ENCODE assay signal across 15 cellular contexts in genomic region chr12:82919365-82920054, GRCh38.
DNase-seq lines count a peak whose midpoint lies in the region; ATAC-seq and TF ChIP-seq lines count a peak whose summit lies in the region.
"Had no signal": no experiment of that assay in that cellular context is flagged by ENCODE, and none has a peak within 500 bp of the region (broad histone marks: within the 10 kb centered on the region; RNA-seq: fewer than 3 reads in every experiment).

No MANE protein-coding gene starts in this region.

- H3K36me3 Mint-ChIP-seq in dendritic cell treated with granulocyte-macrophage colony-stimulating factor and Interleukin-4, amounts not matched to agents 40 ng/mL and 50 ng/mL, for 4 days (ENCODE audit: low read depth) = peaks cover 6% of the 10 kb centered on the region
- H3K36me3 Mint-ChIP-seq in effector memory CD8-positive, alpha-beta T cell (ENCODE audit: insufficient read depth) = no peaks in the 10 kb centered on the region

- H3F3A ChIP-seq in SK-N-SH (replicated peaks; ENCODE audit: insufficient read depth) = no peaks in the 10 kb centered on the region

- WGBS in SK-N-SH (ENCODE audit: low lambda C conversion rate) = 85% methylated on average over 7 of the region's 7 CpGs

- CTCF ChIA-PET in SK-N-SH (lab: Yijun Ruan, JAX) = no interaction called here

- H3K4me2 ChIP-seq in SK-N-SH = no peak overlapping the region

- H3K36me3 ChIP-seq in HAP-1 (replicated peaks) (no peaks in the 10 kb centered on the region), SK-N-SH (replicated peaks in 1 of 2; ENCODE audit: control insufficient read depth in 1 of 2, insufficient read depth in 2 of 2, low read length in 1 of 2) (no peaks in the 10 kb centered on the region), upper lobe of right lung (no peaks in the 10 kb centered on the region)

- no peaks in the 10 kb centered on the region for H3K9me2 ChIP-seq in SK-N-SH

- H3K9ac ChIP-seq in SK-N-SH = no peak overlapping the region

- no peak overlapping the region for H2AFZ ChIP-seq in SK-N-SH (ENCODE audit: low read depth)

- ATAC-seq in upper lobe of right lung = peak; percentile 19
- ATAC-seq in effector memory CD8-positive, alpha-beta T cell (replicated peaks) = no peak
- ATAC-seq: HepG2 had no signal

- intact Hi-C loops in dendritic cell treated with granulocyte-macrophage colony-stimulating factor and Interleukin-4, amounts not matched to agents 40 ng/mL and 50 ng/mL, for 4 days (cut with micrococcal nuclease) = no loop called here
- intact Hi-C loops in upper lobe of right lung (cut with DNase I) = no loop called here

- no peak for TF ChIP-seq CTCF in SK-N-SH (IDR thresholded peaks at IDR 0.05)
- TF ChIP-seq CTCF in upper lobe of right lung (IDR thresholded peaks at IDR 0.05) = no peak

- no peaks in the 10 kb centered on the region for H3K79me2 ChIP-seq in SK-N-SH (ENCODE audit: insufficient read depth)

- H3K9me3 Mint-ChIP-seq in dendritic cell treated with granulocyte-macrophage colony-stimulating factor and Interleukin-4, amounts not matched to agents 40 ng/mL and 50 ng/mL, for 4 days = no peaks in the 10 kb centered on the region
- H3K9me3 Mint-ChIP-seq in effector memory CD8-positive, alpha-beta T cell = no peaks in the 10 kb centered on the region
- H3K9me3 Mint-ChIP-seq: CD4-positive, alpha-beta T cell had no signal

- no peak overlapping the region for H3K4me3 ChIP-seq in HAP-1
- no peak overlapping the region for H3K4me3 ChIP-seq in SK-N-SH (ENCODE audit: low read depth in 2 of 2, low read length in 1 of 2)
- H3K4me3 ChIP-seq in upper lobe of right lung = no peak overlapping the region

- peaks cover 10% of the 10 kb centered on the region for H3K4me1 ChIP-seq in HAP-1
- H3K4me1 ChIP-seq in SK-N-SH (ENCODE audit: control insufficient read depth in 1 of 2, insufficient read depth in 2 of 2, low read depth in 1 of 2, low read length in 1 of 2) = peaks cover 0 to 4% of the 10 kb centered on the region in 2 experiments; a peak in 1 of 4 replicates
- H3K4me1 ChIP-seq in upper lobe of right lung = no peaks in the 10 kb centered on the region

- in situ Hi-C loops in HAP-1 (cut with MboI; ENCODE audit: low sequenced_read_pairs) = no loop called here

- no peaks in the 10 kb centered on the region for H3K27me3 ChIP-seq in HAP-1 (ENCODE audit: low read depth)
- H3K27me3 ChIP-seq in SK-N-SH (ENCODE audit: insufficient read depth) = no peaks in the 10 kb centered on the region
- H3K27me3 ChIP-seq in upper lobe of right lung = no peaks in the 10 kb centered on the region

- H3K4me3 Mint-ChIP-seq in dendritic cell treated with granulocyte-macrophage colony-stimulating factor and Interleukin-4, amounts not matched to agents 40 ng/mL and 50 ng/mL, for 4 days = no peak overlapping the region
- no peak overlapping the region for H3K4me3 Mint-ChIP-seq in effector memory CD8-positive, alpha-beta T cell
- H3K4me3 Mint-ChIP-seq: B cell; CD4-positive, alpha-beta T cell had no signal

- H3K27ac ChIP-seq in SK-N-SH (ENCODE audit: low read depth in 2 of 2, low read length in 1 of 2) = no peak overlapping the region
- no peak overlapping the region for H3K27ac ChIP-seq in upper lobe of right lung

- H3K27ac Mint-ChIP-seq in dendritic cell treated with granulocyte-macrophage colony-stimulating factor and Interleukin-4, amounts not matched to agents 40 ng/mL and 50 ng/mL, for 4 days = peak overlapping the region; percentile 24
- no peak overlapping the region for H3K27ac Mint-ChIP-seq in effector memory CD8-positive, alpha-beta T cell
- H3K27ac Mint-ChIP-seq: B cell; CD4-positive, alpha-beta T cell had no signal

- no peaks in the 10 kb centered on the region for H3K4me1 Mint-ChIP-seq in dendritic cell treated with granulocyte-macrophage colony-stimulating factor and Interleukin-4, amounts not matched to agents 40 ng/mL and 50 ng/mL, for 4 days (ENCODE audit: low read depth)
- no peaks in the 10 kb centered on the region for H3K4me1 Mint-ChIP-seq in effector memory CD8-positive, alpha-beta T cell (ENCODE audit: low read depth in 2 of 2)
- H3K4me1 Mint-ChIP-seq: B cell had no signal

- no peaks in the 10 kb centered on the region for H3K27me3 Mint-ChIP-seq in dendritic cell treated with granulocyte-macrophage colony-stimulating factor and Interleukin-4, amounts not matched to agents 40 ng/mL and 50 ng/mL, for 4 days
- H3K27me3 Mint-ChIP-seq in effector memory CD8-positive, alpha-beta T cell = no peaks in the 10 kb centered on the region
- H3K27me3 Mint-ChIP-seq: B cell; CD4-positive, alpha-beta T cell had no signal

- H3K9me3 ChIP-seq in HAP-1 = no peaks in the 10 kb centered on the region
- H3K9me3 ChIP-seq in SK-N-SH = no peaks in the 10 kb centered on the region
- no peaks in the 10 kb centered on the region for H3K9me3 ChIP-seq in upper lobe of right lung

- TF ChIP-seq EP300 in SK-N-SH (IDR thresholded peaks at IDR 0.05; ENCODE audit: borderline replicate concordance in 1 of 2, low read depth in 1 of 2, low read length in 1 of 2) = peak in 1 of 2 experiments; percentile 48; a peak in 1 of 4 replicates

- no peaks in the 10 kb centered on the region for H4K20me1 ChIP-seq in SK-N-SH (ENCODE audit: insufficient read depth)

- no peak; the same call in 1 of the 2 replicates for TF ChIP-seq RAD21 in SK-N-SH (IDR thresholded peaks at IDR 0.05; ENCODE audit: low read length)

- POLR2A ChIA-PET in SK-N-SH (lab: Yijun Ruan, JAX) = no interaction called here

- DNase-seq in HAP-1 (ENCODE audit: low spot score in 2 of 2) = peak; percentile 60 to 67
- peak; percentile 42 for DNase-seq in SK-N-SH
- DNase-seq in upper lobe of right lung = no peak
- no peak for DNase-seq in effector memory CD8-positive, alpha-beta T cell
- no peak for DNase-seq in inferior parietal cortex (ENCODE audit: extremely low spot score)
- no peak for DNase-seq in OCI-M1 (lab: John Stamatoyannopoulos, UW)
- DNase-seq: C1 segment of cervical spinal cord; CD4-positive, alpha-beta T cell; DMS79 treated with DMSO at 0.1 percent for 48 hours; EL; GDM1; HCEC 1CT had no signal

TF ChIP-seq in SK-N-SH, 30 proteins besides CTCF, POLR2A, EP300 and RAD21:
- TF ChIP-seq USF2 (IDR thresholded peaks at IDR 0.05; ENCODE audit: borderline replicate concordance, low read depth, low read length) (no peak), TEAD4 (IDR thresholded peaks at IDR 0.05; ENCODE audit: borderline replicate concordance, insufficient read depth) (no peak), RFX5 (IDR thresholded peaks at IDR 0.05; ENCODE audit: low read length) (no peak), CHD2 (IDR thresholded peaks at IDR 0.05; ENCODE audit: low read length, partially characterized antibody) (no peak), GATA2 (CRISPR knock-in tag; IDR thresholded peaks at IDR 0.05) (peak; percentile 80), FOSL2 (IDR thresholded peaks at IDR 0.05; ENCODE audit: borderline replicate concordance, low read depth) (no peak), RCOR1 (IDR thresholded peaks at IDR 0.05; ENCODE audit: low read length) (peak; percentile 65; the same call in 1 of the 2 replicates), SMC3 (IDR thresholded peaks at IDR 0.05; ENCODE audit: low read depth, low read length) (no peak)
TF ChIP-seq in SK-N-SH: peak in this region for 2.

Comparison
In these comparisons a context has a peak if more than half of its experiments do, and no peak if none do; other contexts are left out.
1. DNase-seq: peak in HAP-1 (2 of 2) and SK-N-SH (single experiment); none in upper lobe of right lung (single experiment), effector memory CD8-positive, alpha-beta T cell (0 of 3), inferior parietal cortex (single experiment) and OCI-M1 (single experiment).